ENCODE assay signal across 19 cellular contexts in genomic region chr2:158232476-158232875, GRCh38.
DNase-seq lines count a peak whose midpoint lies in the region; ATAC-seq, FAIRE-seq and TF ChIP-seq lines count a peak whose summit lies in the region.
"Had no signal": no experiment of that assay in that cellular context is flagged by ENCODE, and none has a peak within 500 bp of the region (broad histone marks: within the 10 kb centered on the region; RNA-seq: fewer than 3 reads in every experiment).

No MANE protein-coding gene starts in this region.

- no peaks in the 10 kb centered on the region for H3K79me1 ChIP-seq in mesenchymal stem cell (replicated peaks; ENCODE audit: low read length, poor library complexity, severe bottlenecking)

- peak; percentile 28 for DNase-seq in ELR (ENCODE audit: low read depth)
- peak; percentile 81 for DNase-seq in LHCN-M2 (ENCODE audit: low read depth)
- DNase-seq in K562 (ENCODE audit: extremely low read depth in 1 of 4, low spot score in 3 of 4), result peak in 2 of 4 experiments; percentile 13 to 28
- peak; percentile 11 for DNase-seq in mesenchymal stem cell
- no peak for DNase-seq in NCI-H2227 (lab: John Stamatoyannopoulos, UW; ENCODE audit: unreplicated experiment)
- DNase-seq in MG63, result no peak
- DNase-seq in NCI-H2171 treated with DMSO at 0.1 percent for 48 hours (lab: John Stamatoyannopoulos, UW), result no peak
- DNase-seq in stimulated activated CD4-positive, alpha-beta T cell treated with anti-CD3 and anti-CD28 coated beads, Interleukin-2, amount 100 ng/mL, for 24 hours, result no peak
- DNase-seq: activated CD8-positive, alpha-beta T cell treated with anti-CD3 and anti-CD28 coated beads, Interleukin-2, amount 10 ng/mL, durations not matched to agents 7 days and 5 days; endodermal cell; GM23248; naive B cell; NCI-H2029; NCI-H774; stimulated activated naive CD8-positive, alpha-beta T cell treated with anti-CD3 and anti-CD28 coated beads, Interleukin-15, Interleukin-2, amounts not matched to agents 100 U/mL and 50 U/mL, for 24 hours; WERI-Rb-1 had no signal

- no peak overlapping the region for H4K91ac ChIP-seq in mesenchymal stem cell (ENCODE audit: low read length)

- BruUV-seq in K562 (replicated peaks; lab: Mats Ljungman, UMichigan), result no TSS peak

- H3K23ac ChIP-seq in mesenchymal stem cell (ENCODE audit: low read length in 2 of 2), result no peak overlapping the region

- H3K4me2 ChIP-seq in K562 (ENCODE audit: insufficient read depth, low read length), result no peak overlapping the region
- H3K4me2 ChIP-seq in mesenchymal stem cell (ENCODE audit: low read length, poor library complexity, severe bottlenecking), result no peak overlapping the region

- ATAC-seq in K562, result peak; percentile 60; the same call in 2 of the 3 replicates
- ATAC-seq: activated CD8-positive, alpha-beta T cell treated with anti-CD3 and anti-CD28 coated beads, Interleukin-2, amount 10 ng/mL, durations not matched to agents 7 days and 5 days; Panc1; stimulated activated naive CD8-positive, alpha-beta T cell treated with anti-CD3 and anti-CD28 coated beads, Interleukin-15, Interleukin-2, amounts not matched to agents 100 U/mL and 50 U/mL, for 24 hours had no signal

- CTCF ChIA-PET in K562 (lab: Yijun Ruan, JAX; ENCODE audit: low intra/inter-chr PET ratio), result no interaction called here

- H3K9me1 ChIP-seq in K562 (ENCODE audit: control insufficient read depth, insufficient read depth, low read length), result no peaks in the 10 kb centered on the region

- intact Hi-C loops in K562 (cut with micrococcal nuclease), result no loop called here

- H2BK120ac ChIP-seq in mesenchymal stem cell (ENCODE audit: low read depth, low read length), result no peak overlapping the region

- peak; percentile 35; the same call in 1 of the 2 replicates for TF ChIP-seq EP300 in K562 (IDR thresholded peaks at IDR 0.05; ENCODE audit: low read length)

- H2BK12ac ChIP-seq in mesenchymal stem cell (ENCODE audit: low read length in 2 of 2), result no peak overlapping the region

- no peak overlapping the region for H2BK5ac ChIP-seq in mesenchymal stem cell (ENCODE audit: low read depth, low read length, poor library complexity, severe bottlenecking)

- no peaks in the 10 kb centered on the region for H4K20me1 ChIP-seq in K562 (replicated peaks; ENCODE audit: control insufficient read depth, insufficient read depth, low read length)

- H4K8ac ChIP-seq in mesenchymal stem cell (ENCODE audit: low read length), result no peak overlapping the region

- H2AFZ ChIP-seq in K562 (ENCODE audit: low read depth, low read length), result no peak overlapping the region
- no peak overlapping the region for H2AFZ ChIP-seq in mesenchymal stem cell (ENCODE audit: low read depth, low read length)
- H2AFZ ChIP-seq: GM23248 had no signal

- H3K9ac ChIP-seq in K562 (ENCODE audit: insufficient read depth in 1 of 2, low read depth in 2 of 2, low read length in 2 of 2) (no peak overlapping the region), mesenchymal stem cell (ENCODE audit: low read length) (no peak overlapping the region)
- H3K9ac ChIP-seq: GM23248 had no signal

- no peak for TF ChIP-seq RAD21 in K562 (CRISPR knock-in tag; conservative IDR thresholded peaks at IDR 0.05 in 1 of 2, IDR thresholded peaks at IDR 0.05 in 1 of 2)

- H2AK5ac ChIP-seq in mesenchymal stem cell (ENCODE audit: low read length, severe bottlenecking), result no peak overlapping the region

- H3K27me3 ChIP-seq in K562 (ENCODE audit: control insufficient read depth in 2 of 2, insufficient read depth in 2 of 2, low read length in 2 of 2) (no peaks in the 10 kb centered on the region), mesenchymal stem cell (ENCODE audit: control insufficient read depth in 1 of 2, insufficient read depth in 1 of 2, low read length in 2 of 2) (peaks cover 0 to 2% of the 10 kb centered on the region in 2 experiments), MG63 (no peaks in the 10 kb centered on the region)

- FAIRE-seq in K562 (lab: Jason Lieb, UNC), result peak; percentile 63

- POLR2A ChIA-PET in K562 (lab: Yijun Ruan, JAX), result no interaction called here

- in situ Hi-C loops in K562 (cut with MboI), result no loop called here

- H3K4me3 ChIP-seq in K562 (no peak overlapping the region), mesenchymal stem cell (ENCODE audit: insufficient read depth in 1 of 2, low read depth in 1 of 2, low read length in 2 of 2) (no peak overlapping the region), MG63 (no peak overlapping the region)
- H3K4me3 ChIP-seq: GM23248 had no signal

- 0% methylated on average over 1 of the region's 1 CpG for WGBS in K562 (ENCODE audit: insufficient coverage, low coverage, missing lambda C conversion rate)
- WGBS in mesenchymal stem cell, result no CpG with 5 or more reads among the region's 1 CpG

- H2BK15ac ChIP-seq in mesenchymal stem cell (ENCODE audit: low read depth, poor library complexity, severe bottlenecking), result no peak overlapping the region

- peaks cover 7 to 8% of the 10 kb centered on the region in 2 experiments; a peak in 4 of 5 replicates for H3K4me1 ChIP-seq in K562 (replicated peaks in 1 of 2; ENCODE audit: control insufficient read depth in 2 of 2, insufficient read depth in 2 of 2, low read length in 2 of 2)
- peaks cover 2% of the 10 kb centered on the region for H3K4me1 ChIP-seq in mesenchymal stem cell (ENCODE audit: control insufficient read depth, insufficient read depth, low read depth, low read length)

- H3K79me2 ChIP-seq in K562 (ENCODE audit: control insufficient read depth, insufficient read depth, low read length), result no peaks in the 10 kb centered on the region

- no peak overlapping the region for H3K27ac ChIP-seq in K562 (ENCODE audit: extremely low read depth, low read depth, low read length)
- no peak overlapping the region for H3K27ac ChIP-seq in mesenchymal stem cell (ENCODE audit: low read length, poor library complexity, severe bottlenecking)
- H3K27ac ChIP-seq: C4-2B, GM23248, HL-60, WERI-Rb-1 had no signal

- TF ChIP-seq POLR2A in K562 (conservative IDR thresholded peaks at IDR 0.05), result no peak

- H3K14ac ChIP-seq in mesenchymal stem cell (ENCODE audit: low read length in 2 of 2), result no peak overlapping the region

- no peak overlapping the region for H3K4ac ChIP-seq in mesenchymal stem cell (ENCODE audit: low read depth in 1 of 2, low read length in 2 of 2)

- no peak overlapping the region for H3K18ac ChIP-seq in mesenchymal stem cell (ENCODE audit: low read depth in 1 of 2, low read length in 2 of 2)

- TF ChIP-seq CTCF in K562 (IDR thresholded peaks at IDR 0.05 in 2 of 3, conservative IDR thresholded peaks at IDR 0.05 in 1 of 3; ENCODE audit: insufficient read depth in 2 of 3, low read depth in 1 of 3, low read length in 3 of 3), result no peak

- H3K9me3 ChIP-seq in K562 (replicated peaks; ENCODE audit: control insufficient read depth, insufficient read depth, low read depth, low read length) (peaks cover 2% of the 10 kb centered on the region; the same call in 1 of the 2 replicates), mesenchymal stem cell (ENCODE audit: control insufficient read depth, low read length) (no peaks in the 10 kb centered on the region), MG63 (no peaks in the 10 kb centered on the region)

- H3K36me3 ChIP-seq in K562 (ENCODE audit: control insufficient read depth, insufficient read depth, low read length) (no peaks in the 10 kb centered on the region), mesenchymal stem cell (ENCODE audit: control insufficient read depth in 1 of 2, insufficient read depth in 2 of 2, low read depth in 1 of 2, low read length in 2 of 2) (no peaks in the 10 kb centered on the region), MG63 (no peaks in the 10 kb centered on the region)
- H3K36me3 ChIP-seq: WERI-Rb-1 had no signal

TF ChIP-seq in K562, 482 proteins besides CTCF, POLR2A, EP300 and RAD21 (continues in another document):
- TF ChIP-seq CREM (IDR thresholded peaks at IDR 0.05; ENCODE audit: low read depth) (peak; percentile 46; the same call in 1 of the 2 replicates), ARID1B (IDR thresholded peaks at IDR 0.05) (peak; percentile 67), CBFA2T2 (conservative IDR thresholded peaks at IDR 0.05) (0 out of 2 replicates have a peak, but pooled peaks have one; percentile 13), HDAC3 (IDR thresholded peaks at IDR 0.05; ENCODE audit: borderline replicate concordance, partially characterized antibody) (peak; percentile 59), SMARCE1 (IDR thresholded peaks at IDR 0.05) (0 out of 2 replicates have a peak, but pooled peaks have one; percentile 32), CCAR2 (IDR thresholded peaks at IDR 0.05; ENCODE audit: low read depth, low read length) (no peak), HDAC2 (IDR thresholded peaks at IDR 0.05) (peak; percentile 38; the same call in 1 of the 2 replicates), TBP (optimal IDR thresholded peaks at IDR 0.05; ENCODE audit: low read depth, low read length) (no peak), GATAD2B (IDR thresholded peaks at IDR 0.05; ENCODE audit: borderline replicate concordance) (0 out of 2 replicates have a peak, but pooled peaks have one; percentile 17), SOX6 (IDR thresholded peaks at IDR 0.05) (peak; percentile 92), JUND (IDR thresholded peaks at IDR 0.05; ENCODE audit: borderline replicate concordance, low read depth, low read length) (peak; percentile 89), JUND (tag; IDR thresholded peaks at IDR 0.05; ENCODE audit: borderline replicate concordance, low read depth, low read length) (peak; percentile 81; the same call in 2 of the 3 replicates), HMBOX1 (IDR thresholded peaks at IDR 0.05) (peak; percentile 77), NR2C2 (CRISPR knock-in tag; IDR thresholded peaks at IDR 0.05) (no peak), NR2C2 (tag; IDR thresholded peaks at IDR 0.05) (peak; percentile 29; the same call in 1 of the 2 replicates), NFE2 (IDR thresholded peaks at IDR 0.05; ENCODE audit: low read depth) (peak; percentile 63), NCOR1 (IDR thresholded peaks at IDR 0.05) (peak; percentile 52)

Comparison
In these comparisons a context has a peak if more than half of its experiments do, and no peak if none do; other contexts are left out.
1. DNase-seq: peak in ELR (single experiment), LHCN-M2 (single experiment) and mesenchymal stem cell (single experiment); none in NCI-H2227 (single experiment), MG63 (single experiment), NCI-H2171 treated with DMSO at 0.1 percent for 48 hours (single experiment) and stimulated activated CD4-positive, alpha-beta T cell treated with anti-CD3 and anti-CD28 coated beads, Interleukin-2, amount 100 ng/mL, for 24 hours (0 of 2).